ENCODE assay signal across 16 cellular contexts in genomic region chr18:59701272-59701671, GRCh38. TPM values are rescaled to one million over a fixed set of nuclear protein-coding genes. Genes with fewer than 3 reads are reported as not detected.
"Had no signal": no experiment of that assay in that cellular context is flagged by ENCODE, and none has a peak within 500 bp of the region (broad histone marks: within the 10 kb centered on the region; RNA-seq: fewer than 3 reads in every experiment).

No MANE protein-coding gene starts in this region.

- H2AFZ ChIP-seq: parathyroid adenoma had no signal

- H3K79me2 ChIP-seq: parathyroid adenoma had no signal

- H3K9me3 ChIP-seq: gastroesophageal sphincter, heart left ventricle had no signal

- DNase-seq: activated CD4-positive, alpha-beta T cell treated with anti-CD3 and anti-CD28 coated beads, Interleukin-2, amount 10 ng/mL, durations not matched to agents 24 days and 14 days; activated CD8-positive, alpha-beta T cell treated with anti-CD3 and anti-CD28 coated beads for 36 hours; activated naive CD4-positive, alpha-beta T cell; activated T-cell treated with anti-CD3 and anti-CD28 coated beads, Interleukin-2, amount 50 U/mL, for 1 hour; anterior cingulate cortex; brain microvascular endothelial cell; cortex of kidney; heart left ventricle; immature natural killer cell; mesendoderm; stimulated activated naive B cell treated with anti-CD40 and anti-IgM and Interleukin-4, amounts not matched to agents 10 μg/mL and 1 μg/mL and 100 μg/mL, for 72 hours had no signal

- H3K9ac ChIP-seq: parathyroid adenoma had no signal

- FAIRE-seq: endometrium, urothelium cell line had no signal

- H3K27me3 ChIP-seq: brain microvascular endothelial cell had no signal

- H3K36me3 ChIP-seq: brain microvascular endothelial cell, gastroesophageal sphincter, heart left ventricle had no signal

- H3K27ac ChIP-seq: brain microvascular endothelial cell, gastroesophageal sphincter, parathyroid adenoma had no signal

- H3K4me3 ChIP-seq: gastroesophageal sphincter, heart left ventricle had no signal

- ATAC-seq: activated CD8-positive, alpha-beta T cell treated with anti-CD3 and anti-CD28 coated beads for 36 hours; activated T-helper 17 cell treated with anti-CD3 and anti-CD28 coated beads, Interleukin-2, amount 50 U/mL, for 72 hours; gastroesophageal sphincter; heart left ventricle; stimulated activated naive B cell treated with anti-CD40 and anti-IgM and Interleukin-4, amounts not matched to agents 10 μg/mL and 1 μg/mL and 100 μg/mL, for 72 hours had no signal

- H3K4me1 ChIP-seq: parathyroid adenoma had no signal

RNA-seq across cellular contexts. Expression of gene CCBE1, which starts 4.0 kb away (rescaled TPM):
- total RNA-seq: activated CD4-positive, alpha-beta T cell treated with anti-CD3 and anti-CD28 coated beads, Interleukin-2, amount 10 ng/mL, durations not matched to agents 24 days and 14 days; activated CD8-positive, alpha-beta T cell treated with anti-CD3 and anti-CD28 coated beads for 36 hours had no signal
